In the genomic region with DNA sequence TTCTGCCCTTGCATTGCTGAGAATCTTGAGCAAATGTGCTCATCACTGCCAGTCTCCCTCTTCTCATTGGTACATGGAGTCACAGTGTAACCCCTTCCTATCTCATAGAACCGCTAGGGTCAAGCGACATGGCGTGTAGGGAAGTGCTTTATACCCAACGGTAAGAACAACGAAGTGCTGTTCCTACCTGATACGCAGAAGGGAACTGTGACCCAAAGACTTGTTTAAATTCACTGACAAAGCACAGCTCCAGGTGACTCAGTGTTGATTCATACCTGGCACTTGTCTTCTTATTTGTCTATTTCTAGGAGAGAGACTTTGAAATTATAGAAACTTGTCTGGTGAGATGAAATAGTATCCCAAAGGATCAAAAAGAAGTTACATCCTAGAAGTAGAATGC, we compare ENCODE assay signal across 24 cellular contexts. TPM values are rescaled to one million over a fixed set of nuclear protein-coding genes. Genes with fewer than 3 reads are reported as not detected.
DNase-seq lines count a peak whose midpoint lies in the region; TF ChIP-seq lines count a peak whose summit lies in the region.
"Had no signal": no experiment of that assay in that cellular context is flagged by ENCODE, and none has a peak within 500 bp of the region (broad histone marks: within the 10 kb centered on the region; RNA-seq: fewer than 3 reads in every experiment).

No MANE protein-coding gene starts in this region.

- H3K27ac ChIP-seq in GM23248 (no peak overlapping the region), mammary epithelial cell (ENCODE audit: insufficient read depth, low read depth, low read length) (no peak overlapping the region), osteoblast (ENCODE audit: low read depth, low read length) (no peak overlapping the region), Peyer's patch (no peak overlapping the region)
- no peak overlapping the region for H3K27ac ChIP-seq in CD8-positive, alpha-beta memory T cell (ENCODE audit: low read depth, low read length)
- H3K27ac ChIP-seq: dorsolateral prefrontal cortex, sigmoid colon, SK-N-MC had no signal

- no peaks in the 10 kb centered on the region for H3K9me3 Mint-ChIP-seq in CD8-positive, alpha-beta memory T cell
- H3K9me3 Mint-ChIP-seq: activated B cell treated with CpG ODN at 0.5 μM for 24 hours; activated CD4-positive, alpha-beta memory T cell treated with anti-CD3 and anti-CD28 coated beads for 36 hours; CD4-positive, CD25-positive, alpha-beta regulatory T cell; central memory CD8-positive, alpha-beta T cell had no signal

- H3K4me2 ChIP-seq in GM23248 (ENCODE audit: unreplicated experiment) = no peak overlapping the region
- peak overlapping the region; percentile 73 for H3K4me2 ChIP-seq in mammary epithelial cell (ENCODE audit: insufficient read depth, low read depth, low read length)
- H3K4me2 ChIP-seq in osteoblast (ENCODE audit: insufficient read depth, low read length) = no peak overlapping the region

- H3K4me1 ChIP-seq in GM23248 (ENCODE audit: insufficient read depth) = peaks cover 30% of the 10 kb centered on the region
- peaks cover 20% of the 10 kb centered on the region for H3K4me1 ChIP-seq in mammary epithelial cell (ENCODE audit: insufficient read depth, low read length)
- peaks cover 16% of the 10 kb centered on the region for H3K4me1 ChIP-seq in osteoblast (ENCODE audit: insufficient read depth, low read length)
- H3K4me1 ChIP-seq in Peyer's patch = no peaks in the 10 kb centered on the region
- no peaks in the 10 kb centered on the region for H3K4me1 ChIP-seq in CD8-positive, alpha-beta memory T cell (ENCODE audit: insufficient read depth, low read length)
- H3K4me1 ChIP-seq: sigmoid colon had no signal

- TF ChIP-seq CTCF in mammary epithelial cell (conservative IDR thresholded peaks at IDR 0.05 in 1 of 2, IDR thresholded peaks at IDR 0.05 in 1 of 2; ENCODE audit: extremely low read depth in 1 of 2, insufficient read depth in 1 of 2, low read depth in 1 of 2, low read length in 2 of 2) = no peak
- no peak for TF ChIP-seq CTCF in osteoblast (IDR thresholded peaks at IDR 0.05; ENCODE audit: extremely low read depth, low read depth, low read length)
- TF ChIP-seq CTCF in Peyer's patch (IDR thresholded peaks at IDR 0.05) = no peak

- peaks cover 100% of the 10 kb centered on the region for H3K79me2 ChIP-seq in GM23248 (ENCODE audit: insufficient read depth)
- peaks cover 66% of the 10 kb centered on the region for H3K79me2 ChIP-seq in mammary epithelial cell (ENCODE audit: insufficient read depth, low read length)
- H3K79me2 ChIP-seq in osteoblast (ENCODE audit: insufficient read depth, low read length) = peaks cover 99% of the 10 kb centered on the region

- H3K27me3 Mint-ChIP-seq in CD8-positive, alpha-beta memory T cell = peaks cover 27 to 80% of the 10 kb centered on the region in 2 donors

- peaks cover 36% of the 10 kb centered on the region for H4K20me1 ChIP-seq in GM23248 (ENCODE audit: insufficient read depth)
- no peaks in the 10 kb centered on the region for H4K20me1 ChIP-seq in mammary epithelial cell (ENCODE audit: insufficient read depth, low read length)
- H4K20me1 ChIP-seq in osteoblast (ENCODE audit: insufficient read depth, low read length) = peaks cover 83% of the 10 kb centered on the region

- H3K9me2 ChIP-seq in GM23248 (ENCODE audit: insufficient read depth) = no peaks in the 10 kb centered on the region

- no peak overlapping the region for H2AFZ ChIP-seq in GM23248
- H2AFZ ChIP-seq in mammary epithelial cell (ENCODE audit: low read depth, low read length) = peak overlapping the region; percentile 71
- no peak overlapping the region for H2AFZ ChIP-seq in osteoblast (ENCODE audit: low read length)

- TF ChIP-seq POLR2A in Peyer's patch (IDR thresholded peaks at IDR 0.05) = no peak

- CTCF ChIA-PET in mammary epithelial cell (lab: Charles Lee; ENCODE audit: low non-redundant PET) = interaction anchor here (0.6 to 0.7 kb wide), 2 partner anchors 26 to 423 kb away, joined by 4 to 8 read pairs; no protein-coding TSS in a partner anchor
- CTCF ChIA-PET in CD8-positive, alpha-beta memory T cell (lab: Charles Lee) = no interaction called here

- intact Hi-C loops in mammary epithelial cell (cut with micrococcal nuclease) = loop anchor here (2.0 to 10.0 kb wide), 3 partner anchors 96 to 256 kb away; no protein-coding TSS in a partner anchor

- peak; percentile 65 for DNase-seq in GM23248
- DNase-seq in NCI-H226 = peak; percentile 16
- peak; percentile 91 for DNase-seq in mammary epithelial cell
- peak; percentile 75 for DNase-seq in osteoblast (ENCODE audit: insufficient read length, low spot score, missing footprints)
- DNase-seq in Peyer's patch = no peak
- no peak for DNase-seq in CD8-positive, alpha-beta memory T cell
- DNase-seq in amniotic stem cell (lab: John Stamatoyannopoulos, UW) = no peak
- DNase-seq: activated B cell treated with CpG ODN at 0.5 μM for 24 hours; activated CD4-positive, alpha-beta memory T cell treated with anti-CD3 and anti-CD28 coated beads for 36 hours; activated naive CD4-positive, alpha-beta T cell; CD4-positive, CD25-positive, alpha-beta regulatory T cell; dorsolateral prefrontal cortex; erythroblast; H9; left colon; NCI-H146; NCI-H2171 treated with DMSO at 0.1 percent for 48 hours; NCI-H69; sigmoid colon; T-helper 9 cell had no signal

- peaks cover 55% of the 10 kb centered on the region for H3F3A ChIP-seq in GM23248 (ENCODE audit: insufficient read depth)

- H3K9me3 ChIP-seq in GM23248 (ENCODE audit: low read depth) (no peaks in the 10 kb centered on the region), mammary epithelial cell (replicated peaks; ENCODE audit: insufficient read depth, low read length) (no peaks in the 10 kb centered on the region), osteoblast (ENCODE audit: low read depth, low read length) (no peaks in the 10 kb centered on the region), Peyer's patch (no peaks in the 10 kb centered on the region)
- H3K9me3 ChIP-seq in CD8-positive, alpha-beta memory T cell (ENCODE audit: low read length) = no peaks in the 10 kb centered on the region
- H3K9me3 ChIP-seq: sigmoid colon had no signal

- H3K9ac ChIP-seq in GM23248 (no peak overlapping the region), mammary epithelial cell (ENCODE audit: insufficient read depth, low read length) (no peak overlapping the region)

- POLR2A ChIA-PET in CD8-positive, alpha-beta memory T cell (lab: Charles Lee) = interaction anchor here (0.7 kb wide), 1 partner anchor 52 kb away, joined by 3 read pairs; no protein-coding TSS in a partner anchor

- peaks cover 0 to 5% (median 0%) of the 10 kb centered on the region in 3 donors for H3K36me3 Mint-ChIP-seq in CD8-positive, alpha-beta memory T cell
- H3K36me3 Mint-ChIP-seq: activated CD4-positive, alpha-beta memory T cell treated with anti-CD3 and anti-CD28 coated beads for 36 hours; CD4-positive, CD25-positive, alpha-beta regulatory T cell had no signal

- H3K36me3 ChIP-seq in GM23248 (ENCODE audit: low read depth) (peaks cover 7% of the 10 kb centered on the region; the same call in 1 of the 2 replicates), mammary epithelial cell (ENCODE audit: insufficient read depth, low read length) (no peaks in the 10 kb centered on the region), osteoblast (ENCODE audit: insufficient read depth, low read length) (no peaks in the 10 kb centered on the region), Peyer's patch (no peaks in the 10 kb centered on the region)
- H3K36me3 ChIP-seq in CD8-positive, alpha-beta memory T cell (ENCODE audit: insufficient read depth, low read length) = no peaks in the 10 kb centered on the region
- H3K36me3 ChIP-seq: sigmoid colon had no signal

- in situ Hi-C loops in GM23248 (cut with MboI) = no loop called here
- in situ Hi-C loops in mammary epithelial cell (cut with MboI; ENCODE audit: low sequenced_read_pairs in 2 of 2) = no loop called here

- no peak overlapping the region for H3K4me3 Mint-ChIP-seq in CD8-positive, alpha-beta memory T cell
- H3K4me3 Mint-ChIP-seq: activated B cell treated with CpG ODN at 0.5 μM for 24 hours; activated CD4-positive, alpha-beta memory T cell treated with anti-CD3 and anti-CD28 coated beads for 36 hours; CD4-positive, CD25-positive, alpha-beta regulatory T cell; central memory CD8-positive, alpha-beta T cell; H9; mesothelial cell of epicardium; nephron had no signal

- no peaks in the 10 kb centered on the region for H3K4me1 Mint-ChIP-seq in CD8-positive, alpha-beta memory T cell
- H3K4me1 Mint-ChIP-seq: CD4-positive, CD25-positive, alpha-beta regulatory T cell; central memory CD8-positive, alpha-beta T cell; H9; mesothelial cell of epicardium had no signal

- WGBS in GM23248 (ENCODE audit: low coverage in 1 of 2, low lambda C conversion rate in 2 of 2, missing lambda C conversion rate in 2 of 2), 2 experiments = 83 to 88% methylated on average over 6 of the region's 6 CpGs
- WGBS in mammary epithelial cell (ENCODE audit: low coverage, missing lambda C conversion rate) = 12% methylated on average over 6 of the region's 6 CpGs

- dilution Hi-C loops in mammary epithelial cell (cut with HindIII; ENCODE audit: low sequenced_read_pairs) = no loop called here

- H3K27me3 ChIP-seq in GM23248 (replicated peaks; ENCODE audit: insufficient read depth) (no peaks in the 10 kb centered on the region), mammary epithelial cell (ENCODE audit: insufficient read depth, low read length) (no peaks in the 10 kb centered on the region), osteoblast (ENCODE audit: insufficient read depth, low read length) (no peaks in the 10 kb centered on the region), Peyer's patch (no peaks in the 10 kb centered on the region)
- peaks cover 31% of the 10 kb centered on the region for H3K27me3 ChIP-seq in CD8-positive, alpha-beta memory T cell (ENCODE audit: insufficient read depth, low read length, poor library complexity, severe bottlenecking)
- H3K27me3 ChIP-seq: sigmoid colon had no signal

- H3K27ac Mint-ChIP-seq in CD8-positive, alpha-beta memory T cell = no peak overlapping the region
- H3K27ac Mint-ChIP-seq: activated B cell treated with CpG ODN at 0.5 μM for 24 hours; activated CD4-positive, alpha-beta memory T cell treated with anti-CD3 and anti-CD28 coated beads for 36 hours; CD4-positive, CD25-positive, alpha-beta regulatory T cell; H9; mesothelial cell of epicardium; nephron had no signal

- no TSS peak for BruUV-seq in mammary epithelial cell (replicated peaks; lab: Mats Ljungman, UMichigan)

- H3K4me3 ChIP-seq in GM23248 (no peak overlapping the region), mammary epithelial cell (replicated peaks in 1 of 3; ENCODE audit: insufficient read depth in 1 of 3, low read depth in 2 of 3, low read length in 3 of 3) (peak overlapping the region in 1 of 3 experiments; percentile 18), osteoblast (ENCODE audit: insufficient read depth, low read length) (no peak overlapping the region), Peyer's patch (no peak overlapping the region)
- H3K4me3 ChIP-seq in CD8-positive, alpha-beta memory T cell (ENCODE audit: low read length) = no peak overlapping the region
- H3K4me3 ChIP-seq: sigmoid colon, SK-N-MC had no signal

RNA-seq across cellular contexts. Expression of a gene that starts 53.7 kb away (rescaled TPM):
- 3.2 and 9.3 TPM in 2 replicates for total RNA-seq in GM23248 (2014; rRNA removed; shearing (Covaris generic))
- 1.2 and 1.9 TPM in 2 replicates for polyA plus RNA-seq in GM23248 (2016; fragmentation: Nextera tagmentation; extraction: Ambion mirVana)
- 10 to 100 TPM in 1 of 2 donors, 1 to 10 TPM in 1; 8.8 to 10.0 TPM for total RNA-seq in mammary epithelial cell
- 6.6 TPM for polyA plus RNA-seq in mammary epithelial cell
- 1.4 TPM for polyA minus RNA-seq in mammary epithelial cell
- total RNA-seq in osteoblast = 9.8 and 10.3 TPM in 2 replicates
- 10 to 100 TPM in 3 of 4 donors, 1 to 10 TPM in 1; 6.3 to 20.4 (median 12.7) TPM for total RNA-seq in Peyer's patch
- 10 to 100 TPM; 20.5 to 22.1 TPM for total RNA-seq in CD8-positive, alpha-beta memory T cell
- polyA plus RNA-seq in CD8-positive, alpha-beta memory T cell = 30.4 TPM

Comparison
In these comparisons a context has a peak if more than half of its experiments do, and no peak if none do; other contexts are left out.
1. DNase-seq: peak in GM23248 (single experiment), NCI-H226 (single experiment), mammary epithelial cell (single experiment) and osteoblast (single experiment); none in Peyer's patch (0 of 3), CD8-positive, alpha-beta memory T cell (0 of 5) and amniotic stem cell (single experiment).